Comparison of ENCODE assay signal across 34 cellular contexts in genomic region chr20:62637521-62638054, GRCh38.
"Had no signal": no experiment of that assay in that cellular context is flagged by ENCODE, and none has a peak within 500 bp of the region (broad histone marks: within the 10 kb centered on the region; RNA-seq: fewer than 3 reads in every experiment).

No MANE protein-coding gene starts in this region.

- DNase-seq: activated CD4-positive, alpha-beta memory T cell treated with anti-CD3 and anti-CD28 coated beads, Interleukin-2, amount 10 ng/mL, durations not matched to agents 7 days and 5 days; activated CD4-positive, alpha-beta T cell treated with anti-CD3 and anti-CD28 coated beads for 1 hour; activated CD4-positive, alpha-beta T cell treated with anti-CD3 and anti-CD28 coated beads for 36 hours; activated CD4-positive, alpha-beta T cell treated with anti-CD3 and anti-CD28 coated beads for 48 hours; activated CD4-positive, alpha-beta T cell treated with anti-CD3 and anti-CD28 coated beads, Interleukin-2, amount 10 ng/mL, durations not matched to agents 7 days and 5 days; activated CD4-positive, alpha-beta T cell treated with anti-CD3 and anti-CD28 coated beads, Interleukin-2, amount 50 U/mL, for 48 hours; activated CD4-positive, CD25-positive, alpha-beta regulatory T cell; activated CD8-positive, alpha-beta memory T cell treated with anti-CD3 and anti-CD28 coated beads for 24 hours; activated CD8-positive, alpha-beta memory T cell treated with anti-CD3 and anti-CD28 coated beads, Interleukin-2, amount 10 ng/mL, durations not matched to agents 7 days and 5 days; activated CD8-positive, alpha-beta memory T cell treated with anti-CD3 and anti-CD28 coated beads, Interleukin-2, amount 50 U/mL, for 48 hours; activated CD8-positive, alpha-beta T cell treated with anti-CD3 and anti-CD28 coated beads, Interleukin-2, amount 10 ng/mL, durations not matched to agents 7 days and 5 days; activated effector memory CD4-positive, alpha-beta T cell treated with anti-CD3 and anti-CD28 coated beads, Interleukin-2, amount 50 U/mL, for 16 hours; activated gamma-delta T cell treated with Interleukin-2 at 50 U/mL for 16 hours; activated naive CD4-positive, alpha-beta T cell; activated naive CD4-positive, alpha-beta T cell treated with anti-CD3 and anti-CD28 coated beads for 36 hours; activated naive CD4-positive, alpha-beta T cell treated with anti-CD3 and anti-CD28 coated beads, Interleukin-2, amount 50 U/mL, for 16 hours; activated naive CD8-positive, alpha-beta T cell treated with anti-CD3 and anti-CD28 coated beads for 36 hours; activated T-cell treated with anti-CD3 and anti-CD28 coated beads, Interleukin-2, amount 50 U/mL, for 4 hours; activated T-cell treated with anti-CD3 and anti-CD28 coated beads, Interleukin-2, amount 50 U/mL, for 72 hours; adrenal gland; amniotic stem cell; caudate nucleus; SW 1271; T-helper 1 cell; T-helper 2 cell; T-helper 9 cell; WERI-Rb-1 had no signal

- H3K36me3 ChIP-seq: adrenal gland, ascending aorta, cardiac muscle cell, WERI-Rb-1 had no signal

- FAIRE-seq: bronchial epithelial cell had no signal

- ATAC-seq: activated CD4-positive, alpha-beta T cell treated with anti-CD3 and anti-CD28 coated beads for 36 hours; activated CD4-positive, CD25-positive, alpha-beta regulatory T cell treated with anti-CD3 and anti-CD28 coated beads, Interleukin-2, amount 50 U/mL, for 24 hours; activated CD8-positive, alpha-beta memory T cell treated with anti-CD3 and anti-CD28 coated beads, Interleukin-2, amount 10 ng/mL, durations not matched to agents 7 days and 5 days; activated CD8-positive, alpha-beta T cell treated with anti-CD3 and anti-CD28 coated beads, Interleukin-2, amount 10 ng/mL, durations not matched to agents 7 days and 5 days; activated naive CD4-positive, alpha-beta T cell treated with anti-CD3 and anti-CD28 coated beads, Interleukin-2, amount 50 U/mL, for 72 hours; activated T-cell treated with anti-CD3 and anti-CD28 coated beads, Interleukin-2, amount 50 U/mL, for 4 hours; activated T-cell treated with anti-CD3 and anti-CD28 coated beads, Interleukin-2, amount 50 U/mL, for 72 hours; activated T-helper 17 cell treated with anti-CD3 and anti-CD28 coated beads, Interleukin-2, amount 50 U/mL, for 72 hours; WTC11 had no signal

- H3K4me3 ChIP-seq: adrenal gland, ascending aorta, cardiac muscle cell had no signal

- H3K9me3 ChIP-seq: adrenal gland, ascending aorta had no signal

- H3K27ac ChIP-seq: adrenal gland, ascending aorta, cardiac muscle cell had no signal
